Comparison of ENCODE assay signal across 14 cellular contexts in genomic region chr9:75775966-75776691, GRCh38.
"Had no signal": no experiment of that assay in that cellular context is flagged by ENCODE, and none has a peak within 500 bp of the region (broad histone marks: within the 10 kb centered on the region; RNA-seq: fewer than 3 reads in every experiment).

No MANE protein-coding gene starts in this region.

- H3K27ac Mint-ChIP-seq: immature natural killer cell; naive thymus-derived CD8-positive, alpha-beta T cell had no signal

- H3K4me1 Mint-ChIP-seq: immature natural killer cell; naive thymus-derived CD8-positive, alpha-beta T cell had no signal

- H3K27me3 ChIP-seq: colonic mucosa, foreskin keratinocyte, right atrium auricular region, uterus had no signal

- H3K4me3 Mint-ChIP-seq: immature natural killer cell; naive thymus-derived CD8-positive, alpha-beta T cell had no signal

- H3K4me3 ChIP-seq: colonic mucosa, right atrium auricular region, uterus had no signal

- H3K36me3 ChIP-seq: colonic mucosa, right atrium auricular region, uterus had no signal

- H3K27ac ChIP-seq: colonic mucosa, foreskin keratinocyte, right atrium auricular region, uterus had no signal

- ATAC-seq: foreskin keratinocyte; naive thymus-derived CD8-positive, alpha-beta T cell had no signal

- H3K36me3 Mint-ChIP-seq: immature natural killer cell had no signal

- DNase-seq: colonic mucosa; dermis blood vessel endothelial cell; erythroblast; foreskin keratinocyte; immature natural killer cell; mammary epithelial cell; naive thymus-derived CD8-positive, alpha-beta T cell; posterior cingulate gyrus; small intestine; stimulated activated CD4-positive, alpha-beta T cell treated with anti-CD3 and anti-CD28 coated beads, Interleukin-12 subunit alpha, Interleukin-12 subunit beta, amount 100 ng/mL, for 4 hours; stimulated activated naive CD4-positive, alpha-beta T cell treated with Interleukin-2 at 50 U/mL for 16 hours; trophoblast cell; uterus had no signal

- H3K4me1 ChIP-seq: colonic mucosa, foreskin keratinocyte, right atrium auricular region, uterus had no signal

- H3K9me3 ChIP-seq: colonic mucosa, uterus had no signal
